ENCODE assay signal across 15 cellular contexts in the genomic region with DNA sequence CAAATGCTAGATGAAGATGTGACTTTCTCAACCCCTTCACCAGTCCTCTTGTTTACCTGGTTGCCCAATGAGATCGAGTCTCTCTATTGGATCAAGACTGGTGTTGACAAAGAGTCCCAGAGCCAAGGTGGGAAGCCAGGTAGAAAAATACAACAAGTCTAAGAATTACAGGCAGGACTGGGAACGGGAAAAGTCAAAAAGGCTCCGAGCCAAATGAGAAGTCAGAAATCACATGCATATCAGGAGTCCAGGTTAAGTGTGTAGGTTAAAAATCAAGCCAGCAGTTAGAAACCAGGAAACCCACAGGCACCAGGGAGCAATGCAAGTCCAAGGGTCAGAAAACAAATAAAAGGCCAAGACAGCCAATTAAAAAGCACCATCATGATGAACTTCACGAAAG. TPM values are rescaled to one million over a fixed set of nuclear protein-coding genes. Genes with fewer than 3 reads are reported as not detected.
"Had no signal": no experiment of that assay in that cellular context is flagged by ENCODE, and none has a peak within 500 bp of the region (broad histone marks: within the 10 kb centered on the region; RNA-seq: fewer than 3 reads in every experiment).

No MANE protein-coding gene starts in this region.

- H3K27ac ChIP-seq: SK-N-MC, VCaP had no signal

- DNase-seq: activated CD4-positive, alpha-beta T cell treated with anti-CD3 and anti-CD28 coated beads for 36 hours; activated naive CD4-positive, alpha-beta T cell treated with Interleukin-2 at 50 U/mL for 16 hours; caudate nucleus; effector memory CD4-positive, alpha-beta T cell; hippocampal formation; naive B cell; spleen; stimulated activated CD4-positive, alpha-beta T cell treated with anti-CD3 and anti-CD28 coated beads, Interleukin-1b, Interleukin-23, amount 100 ng/mL, for 48 hours; stimulated activated naive B cell treated with anti-CD40 and anti-IgM and Interleukin-4, amounts not matched to agents 10 μg/mL and 1 μg/mL and 100 μg/mL, for 72 hours; T-helper 1 cell had no signal

- ATAC-seq: activated CD4-positive, alpha-beta T cell treated with anti-CD3 and anti-CD28 coated beads for 36 hours; stimulated activated naive B cell treated with anti-CD40 and anti-IgM and Interleukin-4, amounts not matched to agents 10 μg/mL and 1 μg/mL and 100 μg/mL, for 72 hours had no signal

- H3K9me3 ChIP-seq: spleen, tibial nerve had no signal

- H3K4me1 ChIP-seq: tibial nerve had no signal

- H3K4me3 ChIP-seq: coronary artery, SK-N-MC, spleen, tibial nerve had no signal

- H3K27me3 ChIP-seq: spleen, tibial nerve had no signal

- H3K36me3 ChIP-seq: spleen, tibial nerve had no signal

RNA-seq across cellular contexts. Expression of gene CRP, which starts 39.0 kb away (rescaled TPM):
- total RNA-seq: activated CD4-positive, alpha-beta T cell treated with anti-CD3 and anti-CD28 coated beads for 36 hours; mesenteric fat pad; tibial nerve had no signal

RNA-seq across cellular contexts. Expression of gene FCRL6, which starts 48.8 kb away (rescaled TPM):
- total RNA-seq: activated CD4-positive, alpha-beta T cell treated with anti-CD3 and anti-CD28 coated beads for 36 hours; mesenteric fat pad had no signal
